In genomic region chr7:12640299-12641096, GRCh38 we compare ENCODE assay signal across 1 cellular context.
TF ChIP-seq lines count a peak whose summit lies in the region.

No MANE protein-coding gene starts in this region.

TF ChIP-seq in HepG2, 621 proteins besides CTCF, POLR2A, EP300 and RAD21 (continued from another document):
- peak; percentile 76 for TF ChIP-seq BCL6 (CRISPR knock-in tag; IDR thresholded peaks at IDR 0.05)
- TF ChIP-seq ZNF710 (CRISPR knock-in tag; IDR thresholded peaks at IDR 0.05; ENCODE audit: borderline replicate concordance), result 0 out of 2 replicates have a peak, but pooled peaks have one; percentile 32
- peak; percentile 74 for TF ChIP-seq SAP130 (CRISPR knock-in tag; IDR thresholded peaks at IDR 0.05; ENCODE audit: low read depth)
- TF ChIP-seq SRF (IDR thresholded peaks at IDR 0.05; ENCODE audit: low read depth, low read length), result no peak
